Comparison of ENCODE assay signal across 17 cellular contexts in genomic region chr2:238420878-238421694, GRCh38. TPM values are rescaled to one million over a fixed set of nuclear protein-coding genes. Genes with fewer than 3 reads are reported as not detected.
A peak's percentile ranks its signal among the peaks of the same experiment; 100 is the strongest.
DNase-seq lines count a peak whose midpoint lies in the region; ATAC-seq and TF ChIP-seq lines count a peak whose summit lies in the region.
"Had no signal": no experiment of that assay in that cellular context is flagged by ENCODE, and none has a peak within 500 bp of the region (broad histone marks: within the 10 kb centered on the region; RNA-seq: fewer than 3 reads in every experiment).

No MANE protein-coding gene starts in this region.

- no peak overlapping the region for H3K14ac ChIP-seq in trophoblast cell (ENCODE audit: low read length)

- no CpG with 5 or more reads among the region's 16 CpGs for WGBS in trophoblast cell (ENCODE audit: extremely low coverage, insufficient coverage, insufficient read length)

- no peak overlapping the region for H4K8ac ChIP-seq in trophoblast cell (ENCODE audit: low read depth, low read length)

- no peak overlapping the region for H3K18ac ChIP-seq in trophoblast cell (ENCODE audit: low read length)

- H2BK12ac ChIP-seq in trophoblast cell (ENCODE audit: low read length) = no peak overlapping the region

- H3K4me3 Mint-ChIP-seq in GM23338 = no peak overlapping the region; the same call in 2 of the 3 replicates
- H3K4me3 Mint-ChIP-seq in stimulated activated effector memory CD8-positive, alpha-beta T cell treated with anti-CD3 and anti-CD28 coated beads, Interleukin-12 subunit alpha, Interleukin-12 subunit beta, amount 100 ng/mL, for 72 hours = no peak overlapping the region
- H3K4me3 Mint-ChIP-seq: activated CD4-positive, alpha-beta T cell treated with anti-CD3 and anti-CD28 coated beads, Interleukin-2, amount 10 ng/mL, durations not matched to agents 7 days and 5 days; stimulated activated naive CD8-positive, alpha-beta T cell treated with anti-CD3 and anti-CD28 coated beads, Interleukin-15, Interleukin-2, amounts not matched to agents 100 ng/mL and 50 ng/mL, for 24 hours had no signal

- H3K4me2 ChIP-seq in GM23338 = peak overlapping the region; percentile 36
- H3K4me2 ChIP-seq in trophoblast cell (ENCODE audit: low read length) = no peak overlapping the region
- H3K4me2 ChIP-seq: BLaER1 had no signal

- H3F3A ChIP-seq in GM23338 (replicated peaks; ENCODE audit: low read depth) = no peaks in the 10 kb centered on the region

- H3K27me3 Mint-ChIP-seq in GM23338 (ENCODE audit: insufficient read depth, low read depth, poor library complexity) = no peaks in the 10 kb centered on the region
- H3K27me3 Mint-ChIP-seq: activated CD4-positive, alpha-beta T cell treated with anti-CD3 and anti-CD28 coated beads, Interleukin-2, amount 10 ng/mL, durations not matched to agents 7 days and 5 days; IgD-negative memory B cell; stimulated activated naive CD8-positive, alpha-beta T cell treated with anti-CD3 and anti-CD28 coated beads, Interleukin-15, Interleukin-2, amounts not matched to agents 100 ng/mL and 50 ng/mL, for 24 hours had no signal

- no peaks in the 10 kb centered on the region for H3K9me2 ChIP-seq in GM23338 (ENCODE audit: insufficient read depth)

- peaks cover 16% of the 10 kb centered on the region for H3K9me3 Mint-ChIP-seq in GM23338
- peaks cover under 1% of the 10 kb centered on the region for H3K9me3 Mint-ChIP-seq in stimulated activated effector memory CD8-positive, alpha-beta T cell treated with anti-CD3 and anti-CD28 coated beads, Interleukin-12 subunit alpha, Interleukin-12 subunit beta, amount 100 ng/mL, for 72 hours

- H3K4ac ChIP-seq in trophoblast cell (ENCODE audit: low read depth, low read length) = no peak overlapping the region

- H2BK5ac ChIP-seq in trophoblast cell (ENCODE audit: low read depth, low read length, poor library complexity) = no peak overlapping the region

- H3K27me3 ChIP-seq in GM23338 (ENCODE audit: insufficient read depth) (no peaks in the 10 kb centered on the region), trophoblast cell (ENCODE audit: insufficient read depth, low read length) (no peaks in the 10 kb centered on the region), MG63 (no peaks in the 10 kb centered on the region)
- H3K27me3 ChIP-seq: BLaER1 had no signal

- no peak for TF ChIP-seq CTCF in GM23338 (conservative IDR thresholded peaks at IDR 0.05; ENCODE audit: low read depth in 2 of 2)

- no peak for TF ChIP-seq POLR2A in erythroblast (IDR thresholded peaks at IDR 0.05; ENCODE audit: low read length)

- H3K27ac Mint-ChIP-seq in GM23338 = peak overlapping the region; percentile 53; the same call in 1 of the 2 replicates
- H3K27ac Mint-ChIP-seq in stimulated activated effector memory CD8-positive, alpha-beta T cell treated with anti-CD3 and anti-CD28 coated beads, Interleukin-12 subunit alpha, Interleukin-12 subunit beta, amount 100 ng/mL, for 72 hours = no peak overlapping the region
- H3K27ac Mint-ChIP-seq: activated CD4-positive, alpha-beta T cell treated with anti-CD3 and anti-CD28 coated beads, Interleukin-2, amount 10 ng/mL, durations not matched to agents 7 days and 5 days; stimulated activated naive CD8-positive, alpha-beta T cell treated with anti-CD3 and anti-CD28 coated beads, Interleukin-15, Interleukin-2, amounts not matched to agents 100 ng/mL and 50 ng/mL, for 24 hours had no signal

- H2AK5ac ChIP-seq in trophoblast cell (ENCODE audit: low read length) = no peak overlapping the region

- H3K4me1 ChIP-seq in GM23338 (ENCODE audit: insufficient read depth) (peaks cover 18% of the 10 kb centered on the region), trophoblast cell (ENCODE audit: control insufficient read depth in 1 of 2, insufficient read depth in 2 of 2, low read length in 2 of 2) (peaks cover 4 to 7% of the 10 kb centered on the region in 2 experiments)

- H3K4me3 ChIP-seq in GM23338 (0 out of 2 replicates have a peak overlapping the region, but pooled peaks have one; percentile 21), trophoblast cell (ENCODE audit: low read depth, low read length) (peak overlapping the region; percentile 6), MG63 (no peak overlapping the region)
- H3K4me3 ChIP-seq: BLaER1, mucosa of descending colon had no signal

- no peak overlapping the region for H4K12ac ChIP-seq in trophoblast cell (ENCODE audit: low read depth, low read length)

- no peaks in the 10 kb centered on the region for H3K79me2 ChIP-seq in GM23338 (replicated peaks; ENCODE audit: insufficient read depth)
- no peaks in the 10 kb centered on the region for H3K79me2 ChIP-seq in trophoblast cell (ENCODE audit: control insufficient read depth, insufficient read depth, low read length, poor library complexity)

- H3K4me1 Mint-ChIP-seq in GM23338 = peaks cover 22% of the 10 kb centered on the region
- H3K4me1 Mint-ChIP-seq in stimulated activated effector memory CD8-positive, alpha-beta T cell treated with anti-CD3 and anti-CD28 coated beads, Interleukin-12 subunit alpha, Interleukin-12 subunit beta, amount 100 ng/mL, for 72 hours = peaks cover 9% of the 10 kb centered on the region

- H3K79me1 ChIP-seq in trophoblast cell (ENCODE audit: low read length) = peaks cover under 1% of the 10 kb centered on the region

- H3K23ac ChIP-seq in trophoblast cell (ENCODE audit: low read length) = no peak overlapping the region

- no peak overlapping the region for H3K9ac ChIP-seq in trophoblast cell (ENCODE audit: low read length)
- H3K9ac ChIP-seq: BLaER1 had no signal

- H2AFZ ChIP-seq in GM23338 (no peak overlapping the region), trophoblast cell (ENCODE audit: insufficient read depth, low read length, poor library complexity) (no peak overlapping the region)

- H3K36me3 Mint-ChIP-seq in GM23338 (ENCODE audit: low read depth) = peaks cover 13% of the 10 kb centered on the region
- no peaks in the 10 kb centered on the region for H3K36me3 Mint-ChIP-seq in stimulated activated effector memory CD8-positive, alpha-beta T cell treated with anti-CD3 and anti-CD28 coated beads, Interleukin-12 subunit alpha, Interleukin-12 subunit beta, amount 100 ng/mL, for 72 hours

- no peaks in the 10 kb centered on the region for H4K20me1 ChIP-seq in GM23338 (replicated peaks; ENCODE audit: insufficient read depth)
- H4K20me1 ChIP-seq: BLaER1 had no signal

- no peak overlapping the region for H2BK120ac ChIP-seq in trophoblast cell (ENCODE audit: insufficient read depth, low read length, poor library complexity)

- H3K27ac ChIP-seq in GM23338 (ENCODE audit: low read depth) (peak overlapping the region; percentile 69; the same call in 1 of the 2 replicates), trophoblast cell (ENCODE audit: low read depth, low read length) (no peak overlapping the region)
- H3K27ac ChIP-seq: BLaER1 had no signal

- H3K36me3 ChIP-seq in GM23338 (ENCODE audit: insufficient read depth) (no peaks in the 10 kb centered on the region), trophoblast cell (ENCODE audit: control insufficient read depth in 1 of 2, insufficient read depth in 2 of 2, low read length in 2 of 2) (no peaks in the 10 kb centered on the region), MG63 (no peaks in the 10 kb centered on the region)
- H3K36me3 ChIP-seq: BLaER1 had no signal

- H4K91ac ChIP-seq in trophoblast cell (ENCODE audit: low read depth, low read length) = no peak overlapping the region

- H3K9me3 ChIP-seq in trophoblast cell (ENCODE audit: insufficient read depth, low read depth, low read length) = no peaks in the 10 kb centered on the region
- H3K9me3 ChIP-seq in MG63 = no peaks in the 10 kb centered on the region
- H3K9me3 ChIP-seq: mucosa of descending colon had no signal

- DNase-seq in GM23338 (ENCODE audit: low spot score) (peak; percentile 41), RPMI8226 (peak; percentile 68), erythroblast (lab: John Stamatoyannopoulos, UW) (peak; percentile 91 to 93), trophoblast cell (peak in 1 of 2 donors; percentile 18), MG63 (no peak), NCI-H748 treated with DMSO at 0.1 percent for 48 hours (lab: John Stamatoyannopoulos, UW) (no peak)
- DNase-seq in stimulated activated effector memory CD8-positive, alpha-beta T cell treated with anti-CD3 and anti-CD28 coated beads, Interleukin-12 subunit alpha, Interleukin-12 subunit beta, amount 100 ng/mL, for 72 hours (ENCODE audit: low spot score in 2 of 2) = no peak
- DNase-seq: activated CD4-positive, alpha-beta T cell treated with anti-CD3 and anti-CD28 coated beads, Interleukin-2, amount 10 ng/mL, durations not matched to agents 7 days and 5 days; anterior cingulate cortex; mucosa of descending colon; NCI-H187; stimulated activated CD4-positive, alpha-beta T cell treated with anti-CD3 and anti-CD28 coated beads, Interleukin-4, amount 100 ng/mL, for 4 hours had no signal

- peak; percentile 53 for ATAC-seq in GM23338
- no peak for ATAC-seq in HG03432 (IDR thresholded peaks at IDR 0.05; ENCODE audit: unreplicated experiment)
- ATAC-seq in stimulated activated effector memory CD8-positive, alpha-beta T cell treated with anti-CD3 and anti-CD28 coated beads, Interleukin-12 subunit alpha, Interleukin-12 subunit beta, amount 100 ng/mL, for 72 hours = no peak
- ATAC-seq: HCT116, mucosa of descending colon had no signal

TF ChIP-seq in GM23338, 12 proteins besides CTCF, POLR2A, EP300 and RAD21 (continues in another document):
- TF ChIP-seq POLR2AphosphoS5 (IDR thresholded peaks at IDR 0.05; ENCODE audit: low read depth) (no peak), JUNB (IDR thresholded peaks at IDR 0.05; ENCODE audit: unreplicated experiment) (no peak)

RNA-seq across cellular contexts. Expression of gene ASB1, which starts 5.6 kb away (rescaled TPM):
- 18.9 and 23.9 TPM in 2 replicates for total RNA-seq in GM23338 (2014; rRNA removed; shearing (Covaris generic))
- polyA plus RNA-seq in GM23338 (2016; fragmentation: Nextera tagmentation; extraction: Ambion mirVana) = 21.5 and 23.8 TPM in 2 replicates
- 23.1 and 24.0 TPM in 2 replicates for polyA plus RNA-seq in trophoblast cell (2013)
- 16.0 and 36.1 TPM in 2 replicates for total RNA-seq in MG63 (2014; rRNA removed; shearing (Covaris generic); ENCODE audit: low replicate concordance)

Comparison
In these comparisons a context has a peak if more than half of its experiments do, and no peak if none do; other contexts are left out.
1. DNase-seq: peak in GM23338 (single experiment), RPMI8226 (single experiment) and erythroblast (2 of 2); none in MG63 (single experiment), NCI-H748 treated with DMSO at 0.1 percent for 48 hours (single experiment) and stimulated activated effector memory CD8-positive, alpha-beta T cell treated with anti-CD3 and anti-CD28 coated beads, Interleukin-12 subunit alpha, Interleukin-12 subunit beta, amount 100 ng/mL, for 72 hours (0 of 2).